In the genomic region with DNA sequence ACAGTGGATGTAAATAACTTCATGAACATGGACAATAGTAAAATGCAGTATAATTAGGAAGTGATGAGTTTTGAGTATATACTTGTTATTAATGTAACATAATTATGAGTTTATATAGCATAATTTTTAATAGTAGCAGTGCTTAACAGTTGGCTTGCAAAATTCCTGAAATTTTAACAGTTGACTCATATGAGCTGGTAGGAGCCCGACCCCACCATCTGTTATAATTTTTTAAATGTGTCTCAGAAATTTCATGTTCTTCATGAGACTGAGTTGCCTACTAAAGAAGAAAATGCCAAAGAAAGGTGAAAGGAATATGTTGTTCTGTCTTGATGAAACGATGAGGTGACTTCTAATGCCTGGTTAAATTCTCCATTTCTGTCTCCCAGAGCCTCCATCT, we compare ENCODE assay signal across 21 cellular contexts.
A peak's percentile ranks its signal among the peaks of the same experiment; 100 is the strongest.
DNase-seq lines count a peak whose midpoint lies in the region; ATAC-seq and TF ChIP-seq lines count a peak whose summit lies in the region.
"Had no signal": no experiment of that assay in that cellular context is flagged by ENCODE, and none has a peak within 500 bp of the region (broad histone marks: within the 10 kb centered on the region; RNA-seq: fewer than 3 reads in every experiment).

No MANE protein-coding gene starts in this region.

- peaks cover 58% of the 10 kb centered on the region for H3K36me3 ChIP-seq in adipocyte (ENCODE audit: control insufficient read depth, insufficient read depth, low read length, severe bottlenecking)

- no peak overlapping the region for H3K27ac Mint-ChIP-seq in CD14-positive monocyte
- H3K27ac Mint-ChIP-seq: CD4-positive, alpha-beta T cell had no signal

- H3K27me3 ChIP-seq in adipocyte (replicated peaks; ENCODE audit: control insufficient read depth, insufficient read depth, low read length) = no peaks in the 10 kb centered on the region

- H3K4me1 Mint-ChIP-seq in CD14-positive monocyte = no peaks in the 10 kb centered on the region

- DNase-seq in EH (ENCODE audit: low read depth) = peak; percentile 44
- peak; percentile 54 for DNase-seq in HCEC 1CT
- peak; percentile 61 for DNase-seq in adipocyte (ENCODE audit: low read depth)
- peak; percentile 29 for DNase-seq in iris pigment epithelial cell (ENCODE audit: low read depth)
- DNase-seq in activated CD4-positive, alpha-beta T cell treated with anti-CD3 and anti-CD28 coated beads for 4 hours = no peak
- no peak for DNase-seq in CD14-positive monocyte (ENCODE audit: low spot score)
- DNase-seq in NCI-H2227 (lab: John Stamatoyannopoulos, UW; ENCODE audit: unreplicated experiment) = no peak
- DNase-seq: CD4-positive, alpha-beta T cell; DMS53; GDM1; KBM-7; NCI-H1048; NCI-H1417 treated with DMSO at 0.1 percent for 48 hours; NCI-H187 treated with DMSO at 0.1 percent for 48 hours; NCI-H2171 treated with DMSO at 0.1 percent for 48 hours; NCI-H524 treated with DMSO at 0.1 percent for 48 hours; NCI-H774; PC-3; T-helper 2 cell had no signal

- no peak overlapping the region for H3K4me3 Mint-ChIP-seq in CD14-positive monocyte
- H3K4me3 Mint-ChIP-seq: CD4-positive, alpha-beta T cell had no signal

- intact Hi-C loops in CD14-positive monocyte (cut with micrococcal nuclease) = no loop called here

- no peak overlapping the region for H3K9ac ChIP-seq in adipocyte (ENCODE audit: low read length)

- ATAC-seq in GM21367 (IDR thresholded peaks at IDR 0.05; ENCODE audit: unreplicated experiment) = no peak
- ATAC-seq: A549, PC-3 had no signal

- peaks cover 7 to 11% of the 10 kb centered on the region in 2 donors for H3K36me3 Mint-ChIP-seq in CD14-positive monocyte

- H3K4me3 ChIP-seq in adipocyte (ENCODE audit: low read length) = no peak overlapping the region
- H3K4me3 ChIP-seq: A549 had no signal

- H3K9me3 Mint-ChIP-seq in CD14-positive monocyte = no peaks in the 10 kb centered on the region
- H3K9me3 Mint-ChIP-seq: CD4-positive, alpha-beta T cell had no signal

- peaks cover 24% of the 10 kb centered on the region for H3K4me1 ChIP-seq in adipocyte (ENCODE audit: control insufficient read depth, insufficient read depth, low read length)
- H3K4me1 ChIP-seq: A549 had no signal

- no peak for TF ChIP-seq CTCF in CD14-positive monocyte (IDR thresholded peaks at IDR 0.05)

- no peaks in the 10 kb centered on the region for H3K9me3 ChIP-seq in adipocyte (ENCODE audit: control insufficient read depth, low read length)
- H3K9me3 ChIP-seq: A549 had no signal

- H3K27me3 Mint-ChIP-seq in CD14-positive monocyte (ENCODE audit: low read depth in 3 of 3) = peaks cover 1 to 4% (median 1%) of the 10 kb centered on the region in 3 donors

Comparison
In these comparisons a context has a peak if more than half of its experiments do, and no peak if none do; other contexts are left out.
1. DNase-seq: peak in EH (single experiment), HCEC 1CT (single experiment), adipocyte (single experiment) and iris pigment epithelial cell (single experiment); none in activated CD4-positive, alpha-beta T cell treated with anti-CD3 and anti-CD28 coated beads for 4 hours (0 of 2), CD14-positive monocyte (single experiment) and NCI-H2227 (single experiment).